In the genomic region with DNA sequence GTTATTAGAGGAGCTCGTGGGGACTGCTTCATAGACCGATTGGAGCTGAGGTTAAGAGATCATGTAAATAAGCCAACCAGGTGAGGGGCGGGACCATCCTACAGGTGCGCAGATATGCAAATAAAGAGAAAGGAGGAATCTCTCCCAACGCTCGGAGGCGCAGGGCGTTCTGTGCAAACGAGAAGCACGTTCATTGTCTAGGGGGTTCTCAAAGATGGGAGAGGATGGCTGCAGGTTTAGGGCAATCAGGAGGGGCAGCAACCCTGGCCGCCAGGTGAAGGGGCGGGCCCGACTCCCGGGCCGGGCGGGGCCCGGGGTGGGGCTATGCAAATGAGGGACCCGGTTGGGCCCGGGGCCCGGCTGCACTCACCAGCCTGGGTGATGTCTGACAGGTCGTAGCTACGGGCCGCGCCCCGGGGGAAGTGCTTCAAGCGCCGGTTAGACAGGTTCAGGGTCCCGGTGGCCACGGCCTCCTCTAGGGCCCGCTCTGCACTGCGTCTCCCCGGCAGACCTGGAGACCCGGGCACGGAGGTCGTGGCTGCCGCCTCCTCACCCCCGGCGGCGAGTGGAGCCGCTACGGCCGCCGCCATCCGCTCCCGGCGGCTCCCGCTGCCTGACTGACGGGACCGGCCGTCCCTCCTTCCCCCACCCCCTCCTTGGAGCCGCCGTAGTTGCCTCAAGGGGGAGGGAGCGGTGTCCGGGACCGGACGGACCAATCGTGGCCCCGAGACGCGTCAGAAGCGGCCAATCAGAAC, we compare ENCODE assay signal across 1 cellular context.
TF ChIP-seq lines count a peak whose summit lies in the region.

A gene with protein sequence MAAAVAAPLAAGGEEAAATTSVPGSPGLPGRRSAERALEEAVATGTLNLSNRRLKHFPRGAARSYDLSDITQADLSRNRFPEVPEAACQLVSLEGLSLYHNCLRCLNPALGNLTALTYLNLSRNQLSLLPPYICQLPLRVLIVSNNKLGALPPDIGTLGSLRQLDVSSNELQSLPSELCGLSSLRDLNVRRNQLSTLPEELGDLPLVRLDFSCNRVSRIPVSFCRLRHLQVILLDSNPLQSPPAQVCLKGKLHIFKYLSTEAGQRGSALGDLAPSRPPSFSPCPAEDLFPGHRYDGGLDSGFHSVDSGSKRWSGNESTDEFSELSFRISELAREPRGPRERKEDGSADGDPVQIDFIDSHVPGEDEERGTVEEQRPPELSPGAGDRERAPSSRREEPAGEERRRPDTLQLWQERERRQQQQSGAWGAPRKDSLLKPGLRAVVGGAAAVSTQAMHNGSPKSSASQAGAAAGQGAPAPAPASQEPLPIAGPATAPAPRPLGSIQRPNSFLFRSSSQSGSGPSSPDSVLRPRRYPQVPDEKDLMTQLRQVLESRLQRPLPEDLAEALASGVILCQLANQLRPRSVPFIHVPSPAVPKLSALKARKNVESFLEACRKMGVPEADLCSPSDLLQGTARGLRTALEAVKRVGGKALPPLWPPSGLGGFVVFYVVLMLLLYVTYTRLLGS (minus strand): TSS at position 619 of the 755 bp plus-strand sequence. CDS start 29 bp downstream, at position 590.

TF ChIP-seq in K562, 482 proteins besides CTCF, POLR2A, EP300 and RAD21 (continued from another document and continues in another):
- TF ChIP-seq CREB1 (IDR thresholded peaks at IDR 0.05) (no peak), CREB1 (CRISPR knock-in tag; IDR thresholded peaks at IDR 0.05) (no peak), KAT8 (IDR thresholded peaks at IDR 0.05; ENCODE audit: low read depth) (no peak), SMAD2 (IDR thresholded peaks at IDR 0.05; ENCODE audit: low read depth, low read length) (no peak), HNRNPUL1 (IDR thresholded peaks at IDR 0.05; ENCODE audit: low read length) (no peak), BRD9 (IDR thresholded peaks at IDR 0.05; ENCODE audit: low read depth, partially characterized antibody) (no peak), TBL1XR1 (IDR thresholded peaks at IDR 0.05; ENCODE audit: low read length in 2 of 2) (peak in 1 of 2 experiments; percentile 48; a peak in 2 of 4 replicates), ADNP (tag; IDR thresholded peaks at IDR 0.05) (no peak), RFX1 (IDR thresholded peaks at IDR 0.05) (no peak), NFXL1 (CRISPR knock-in tag; IDR thresholded peaks at IDR 0.05) (no peak), GABPA (tag; conservative IDR thresholded peaks at IDR 0.05; ENCODE audit: low read depth) (peak; percentile 76), POU5F1 (IDR thresholded peaks at IDR 0.05; ENCODE audit: borderline replicate concordance, low read depth, low read length, partially characterized antibody) (peak; percentile 91), ZNF830 (CRISPR knock-in tag; IDR thresholded peaks at IDR 0.05) (peak; percentile 67; the same call in 1 of the 2 replicates), CBX5 (IDR thresholded peaks at IDR 0.05; ENCODE audit: borderline replicate concordance, low read depth) (no peak), ZNF695 (CRISPR knock-in tag; IDR thresholded peaks at IDR 0.05) (0 out of 2 replicates have a peak, but pooled peaks have one; percentile 24), HDAC3 (IDR thresholded peaks at IDR 0.05; ENCODE audit: borderline replicate concordance, partially characterized antibody) (no peak), CCNT2 (IDR thresholded peaks at IDR 0.05; ENCODE audit: borderline replicate concordance, extremely low read depth, insufficient read length, low read depth, low read length) (peak; percentile 86), MTF1 (CRISPR knock-in tag; IDR thresholded peaks at IDR 0.05; ENCODE audit: borderline replicate concordance) (no peak), SLC30A9 (CRISPR knock-in tag; IDR thresholded peaks at IDR 0.05) (no peak), FOXK1 (CRISPR knock-in tag; IDR thresholded peaks at IDR 0.05; ENCODE audit: borderline replicate concordance) (no peak), SNIP1 (IDR thresholded peaks at IDR 0.05; ENCODE audit: low read depth) (no peak), ZNF583 (CRISPR knock-in tag; IDR thresholded peaks at IDR 0.05) (peak; percentile 45; the same call in 1 of the 2 replicates), HOXB6 (CRISPR knock-in tag; IDR thresholded peaks at IDR 0.05; ENCODE audit: borderline replicate concordance) (peak; percentile 33; the same call in 1 of the 2 replicates), CC2D1A (IDR thresholded peaks at IDR 0.05) (peak; percentile 85; the same call in 1 of the 2 replicates), CBFA2T2 (conservative IDR thresholded peaks at IDR 0.05) (no peak), NUFIP1 (IDR thresholded peaks at IDR 0.05; ENCODE audit: partially characterized antibody) (no peak), RBM14 (IDR thresholded peaks at IDR 0.05; ENCODE audit: borderline replicate concordance, insufficient read depth, low read depth, low read length) (0 out of 2 replicates have a peak, but pooled peaks have one; percentile 91), FOXJ3 (CRISPR knock-in tag; IDR thresholded peaks at IDR 0.05) (no peak), LARP7 (IDR thresholded peaks at IDR 0.05) (no peak), KDM2B (CRISPR knock-in tag; IDR thresholded peaks at IDR 0.05) (peak; percentile 6; the same call in 1 of the 2 replicates), ASH1L (IDR thresholded peaks at IDR 0.05; ENCODE audit: borderline replicate concordance, low read depth, partially characterized antibody) (no peak), HNRNPK (IDR thresholded peaks at IDR 0.05; ENCODE audit: low read depth, low read length, poor library complexity, severe bottlenecking) (peak; percentile 30), RB1 (IDR thresholded peaks at IDR 0.05; ENCODE audit: low read depth) (peak; percentile 94), RFX7 (CRISPR knock-in tag; IDR thresholded peaks at IDR 0.05) (no peak), TARDBP (IDR thresholded peaks at IDR 0.05) (peak; percentile 94), ZBTB7A (IDR thresholded peaks at IDR 0.05; ENCODE audit: borderline replicate concordance, control insufficient read depth, low read depth, low read length) (peak; percentile 43; the same call in 1 of the 2 replicates), ZFP30 (CRISPR knock-in tag; IDR thresholded peaks at IDR 0.05; ENCODE audit: borderline replicate concordance) (no peak), ZSCAN29 (IDR thresholded peaks at IDR 0.05) (no peak), ZFP1 (CRISPR knock-in tag; IDR thresholded peaks at IDR 0.05) (no peak; the same call in 1 of the 2 replicates), ZNF764 (CRISPR knock-in tag; IDR thresholded peaks at IDR 0.05; ENCODE audit: low read depth) (no peak), ESRRB (CRISPR knock-in tag; IDR thresholded peaks at IDR 0.05; ENCODE audit: borderline replicate concordance) (no peak), ZC3H11A (IDR thresholded peaks at IDR 0.05; ENCODE audit: low read depth, low read length) (no peak)
- TF ChIP-seq, protein P1, sequence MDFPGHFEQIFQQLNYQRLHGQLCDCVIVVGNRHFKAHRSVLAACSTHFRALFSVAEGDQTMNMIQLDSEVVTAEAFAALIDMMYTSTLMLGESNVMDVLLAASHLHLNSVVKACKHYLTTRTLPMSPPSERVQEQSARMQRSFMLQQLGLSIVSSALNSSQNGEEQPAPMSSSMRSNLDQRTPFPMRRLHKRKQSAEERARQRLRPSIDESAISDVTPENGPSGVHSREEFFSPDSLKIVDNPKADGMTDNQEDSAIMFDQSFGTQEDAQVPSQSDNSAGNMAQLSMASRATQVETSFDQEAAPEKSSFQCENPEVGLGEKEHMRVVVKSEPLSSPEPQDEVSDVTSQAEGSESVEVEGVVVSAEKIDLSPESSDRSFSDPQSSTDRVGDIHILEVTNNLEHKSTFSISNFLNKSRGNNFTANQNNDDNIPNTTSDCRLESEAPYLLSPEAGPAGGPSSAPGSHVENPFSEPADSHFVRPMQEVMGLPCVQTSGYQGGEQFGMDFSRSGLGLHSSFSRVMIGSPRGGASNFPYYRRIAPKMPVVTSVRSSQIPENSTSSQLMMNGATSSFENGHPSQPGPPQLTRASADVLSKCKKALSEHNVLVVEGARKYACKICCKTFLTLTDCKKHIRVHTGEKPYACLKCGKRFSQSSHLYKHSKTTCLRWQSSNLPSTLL (IDR thresholded peaks at IDR 0.05) = 0 out of 2 replicates have a peak, but pooled peaks have one; percentile 30
- TF ChIP-seq, protein P2, sequence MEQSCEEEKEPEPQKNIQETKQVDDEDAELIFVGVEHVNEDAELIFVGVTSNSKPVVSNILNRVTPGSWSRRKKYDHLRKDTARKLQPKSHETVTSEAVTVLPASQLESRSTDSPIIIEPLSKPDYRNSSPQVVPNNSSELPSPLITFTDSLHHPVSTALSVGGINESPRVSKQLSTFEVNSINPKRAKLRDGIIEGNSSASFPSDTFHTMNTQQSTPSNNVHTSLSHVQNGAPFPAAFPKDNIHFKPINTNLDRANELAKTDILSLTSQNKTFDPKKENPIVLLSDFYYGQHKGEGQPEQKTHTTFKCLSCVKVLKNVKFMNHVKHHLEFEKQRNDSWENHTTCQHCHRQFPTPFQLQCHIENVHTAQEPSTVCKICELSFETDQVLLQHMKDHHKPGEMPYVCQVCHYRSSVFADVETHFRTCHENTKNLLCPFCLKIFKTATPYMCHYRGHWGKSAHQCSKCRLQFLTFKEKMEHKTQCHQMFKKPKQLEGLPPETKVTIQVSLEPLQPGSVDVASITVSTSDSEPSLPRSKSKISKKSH (CRISPR knock-in tag; IDR thresholded peaks at IDR 0.05) = no peak
- TF ChIP-seq, protein P3, sequence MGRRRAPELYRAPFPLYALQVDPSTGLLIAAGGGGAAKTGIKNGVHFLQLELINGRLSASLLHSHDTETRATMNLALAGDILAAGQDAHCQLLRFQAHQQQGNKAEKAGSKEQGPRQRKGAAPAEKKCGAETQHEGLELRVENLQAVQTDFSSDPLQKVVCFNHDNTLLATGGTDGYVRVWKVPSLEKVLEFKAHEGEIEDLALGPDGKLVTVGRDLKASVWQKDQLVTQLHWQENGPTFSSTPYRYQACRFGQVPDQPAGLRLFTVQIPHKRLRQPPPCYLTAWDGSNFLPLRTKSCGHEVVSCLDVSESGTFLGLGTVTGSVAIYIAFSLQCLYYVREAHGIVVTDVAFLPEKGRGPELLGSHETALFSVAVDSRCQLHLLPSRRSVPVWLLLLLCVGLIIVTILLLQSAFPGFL (CRISPR knock-in tag; IDR thresholded peaks at IDR 0.05) = no peak
- TF ChIP-seq, protein P4, sequence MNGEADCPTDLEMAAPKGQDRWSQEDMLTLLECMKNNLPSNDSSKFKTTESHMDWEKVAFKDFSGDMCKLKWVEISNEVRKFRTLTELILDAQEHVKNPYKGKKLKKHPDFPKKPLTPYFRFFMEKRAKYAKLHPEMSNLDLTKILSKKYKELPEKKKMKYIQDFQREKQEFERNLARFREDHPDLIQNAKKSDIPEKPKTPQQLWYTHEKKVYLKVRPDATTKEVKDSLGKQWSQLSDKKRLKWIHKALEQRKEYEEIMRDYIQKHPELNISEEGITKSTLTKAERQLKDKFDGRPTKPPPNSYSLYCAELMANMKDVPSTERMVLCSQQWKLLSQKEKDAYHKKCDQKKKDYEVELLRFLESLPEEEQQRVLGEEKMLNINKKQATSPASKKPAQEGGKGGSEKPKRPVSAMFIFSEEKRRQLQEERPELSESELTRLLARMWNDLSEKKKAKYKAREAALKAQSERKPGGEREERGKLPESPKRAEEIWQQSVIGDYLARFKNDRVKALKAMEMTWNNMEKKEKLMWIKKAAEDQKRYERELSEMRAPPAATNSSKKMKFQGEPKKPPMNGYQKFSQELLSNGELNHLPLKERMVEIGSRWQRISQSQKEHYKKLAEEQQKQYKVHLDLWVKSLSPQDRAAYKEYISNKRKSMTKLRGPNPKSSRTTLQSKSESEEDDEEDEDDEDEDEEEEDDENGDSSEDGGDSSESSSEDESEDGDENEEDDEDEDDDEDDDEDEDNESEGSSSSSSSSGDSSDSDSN (IDR thresholded peaks at IDR 0.05; ENCODE audit: borderline replicate concordance in 1 of 2, low read depth in 2 of 2, low read length in 2 of 2) = peak in 1 of 2 experiments; percentile 11; a peak in 1 of 4 replicates
- TF ChIP-seq, protein P5, sequence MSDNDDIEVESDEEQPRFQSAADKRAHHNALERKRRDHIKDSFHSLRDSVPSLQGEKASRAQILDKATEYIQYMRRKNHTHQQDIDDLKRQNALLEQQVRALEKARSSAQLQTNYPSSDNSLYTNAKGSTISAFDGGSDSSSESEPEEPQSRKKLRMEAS (CRISPR knock-in tag; IDR thresholded peaks at IDR 0.05) = peak; percentile 62; the same call in 1 of the 2 replicates
- TF ChIP-seq, protein P6, sequence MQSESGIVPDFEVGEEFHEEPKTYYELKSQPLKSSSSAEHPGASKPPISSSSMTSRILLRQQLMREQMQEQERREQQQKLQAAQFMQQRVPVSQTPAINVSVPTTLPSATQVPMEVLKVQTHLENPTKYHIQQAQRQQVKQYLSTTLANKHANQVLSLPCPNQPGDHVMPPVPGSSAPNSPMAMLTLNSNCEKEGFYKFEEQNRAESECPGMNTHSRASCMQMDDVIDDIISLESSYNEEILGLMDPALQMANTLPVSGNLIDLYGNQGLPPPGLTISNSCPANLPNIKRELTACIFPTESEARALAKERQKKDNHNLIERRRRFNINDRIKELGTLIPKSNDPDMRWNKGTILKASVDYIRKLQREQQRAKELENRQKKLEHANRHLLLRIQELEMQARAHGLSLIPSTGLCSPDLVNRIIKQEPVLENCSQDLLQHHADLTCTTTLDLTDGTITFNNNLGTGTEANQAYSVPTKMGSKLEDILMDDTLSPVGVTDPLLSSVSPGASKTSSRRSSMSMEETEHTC (IDR thresholded peaks at IDR 0.05) = no peak
- TF ChIP-seq, protein P7, sequence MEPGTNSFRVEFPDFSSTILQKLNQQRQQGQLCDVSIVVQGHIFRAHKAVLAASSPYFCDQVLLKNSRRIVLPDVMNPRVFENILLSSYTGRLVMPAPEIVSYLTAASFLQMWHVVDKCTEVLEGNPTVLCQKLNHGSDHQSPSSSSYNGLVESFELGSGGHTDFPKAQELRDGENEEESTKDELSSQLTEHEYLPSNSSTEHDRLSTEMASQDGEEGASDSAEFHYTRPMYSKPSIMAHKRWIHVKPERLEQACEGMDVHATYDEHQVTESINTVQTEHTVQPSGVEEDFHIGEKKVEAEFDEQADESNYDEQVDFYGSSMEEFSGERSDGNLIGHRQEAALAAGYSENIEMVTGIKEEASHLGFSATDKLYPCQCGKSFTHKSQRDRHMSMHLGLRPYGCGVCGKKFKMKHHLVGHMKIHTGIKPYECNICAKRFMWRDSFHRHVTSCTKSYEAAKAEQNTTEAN (CRISPR knock-in tag; IDR thresholded peaks at IDR 0.05) = no peak
